16 cellular contexts compared by ENCODE assay signal in the genomic region with DNA sequence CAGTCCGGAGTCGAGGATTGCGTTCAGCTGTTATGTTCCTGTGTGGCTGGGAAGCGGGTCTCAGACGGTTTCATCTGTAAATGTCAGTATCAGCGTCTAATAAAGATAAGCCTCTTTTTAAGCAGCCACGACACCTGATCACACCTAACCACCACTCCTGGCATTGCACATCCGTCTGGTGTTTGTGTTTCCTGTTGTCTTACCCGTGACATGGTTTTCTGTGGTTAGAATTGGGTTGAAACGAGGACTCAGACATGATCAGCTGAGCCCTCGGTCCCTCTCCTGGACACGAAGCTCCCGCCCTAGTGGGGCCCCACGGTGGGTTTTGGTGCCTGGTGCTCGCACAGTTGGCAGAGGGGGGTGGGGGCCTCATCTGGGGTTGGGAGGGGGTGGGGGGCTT. TPM values are rescaled to one million over a fixed set of nuclear protein-coding genes. Genes with fewer than 3 reads are reported as not detected.
DNase-seq lines count a peak whose midpoint lies in the region; ATAC-seq and TF ChIP-seq lines count a peak whose summit lies in the region.
"Had no signal": no experiment of that assay in that cellular context is flagged by ENCODE, and none has a peak within 500 bp of the region (broad histone marks: within the 10 kb centered on the region; RNA-seq: fewer than 3 reads in every experiment).

No MANE protein-coding gene starts in this region.

- peaks cover 14% of the 10 kb centered on the region for H3K4me1 Mint-ChIP-seq in T-helper 17 cell

- H3K9me3 ChIP-seq in T-helper 17 cell (ENCODE audit: control insufficient read depth, low read length, poor library complexity, severe bottlenecking) (no peaks in the 10 kb centered on the region), thymus (ENCODE audit: control insufficient read depth) (no peaks in the 10 kb centered on the region), left ventricle myocardium inferior (replicated peaks) (no peaks in the 10 kb centered on the region)
- H3K9me3 ChIP-seq: Peyer's patch had no signal

- H3K4me1 ChIP-seq in thymus (ENCODE audit: control insufficient read depth, insufficient read depth, low read length) (peaks cover 7% of the 10 kb centered on the region), left ventricle myocardium inferior (no peaks in the 10 kb centered on the region)
- H3K4me1 ChIP-seq: Peyer's patch had no signal

- no peaks in the 10 kb centered on the region for H3K36me3 ChIP-seq in thymus (ENCODE audit: control insufficient read depth, insufficient read depth)
- H3K36me3 ChIP-seq in left ventricle myocardium inferior = no peaks in the 10 kb centered on the region
- H3K36me3 ChIP-seq: Peyer's patch had no signal

- H3K27ac ChIP-seq in thymus (ENCODE audit: low read depth) (peak overlapping the region; percentile 65), left ventricle myocardium inferior (replicated peaks) (no peak overlapping the region)
- H3K27ac ChIP-seq: coronary artery had no signal

- peak overlapping the region; percentile 95 for H3K27ac Mint-ChIP-seq in T-helper 17 cell
- no peak overlapping the region for H3K27ac Mint-ChIP-seq in activated naive CD4-positive, alpha-beta T cell treated with anti-CD3 and anti-CD28 coated beads, Interleukin-2, amount 50 U/mL, for 72 hours

- no peak for TF ChIP-seq CTCF in left ventricle myocardium inferior (IDR thresholded peaks at IDR 0.05; ENCODE audit: borderline replicate concordance)

- peak; percentile 34 for DNase-seq in stimulated activated CD4-positive, alpha-beta T cell treated with anti-CD3 and anti-CD28 coated beads, Interleukin-4, amount 100 ng/mL, for 24 hours
- no peak for DNase-seq in stimulated activated CD4-positive, alpha-beta T cell treated with anti-CD3 and anti-CD28 coated beads, Interleukin-2, amount 100 ng/mL, for 24 hours
- DNase-seq in T-helper 17 cell = peak; percentile 21 to 47 (median 34)
- no peak for DNase-seq in activated naive CD4-positive, alpha-beta T cell treated with anti-CD3 and anti-CD28 coated beads, Interleukin-2, amount 50 U/mL, for 72 hours (ENCODE audit: low spot score in 2 of 2)
- DNase-seq in NCI-H2107 treated with DMSO at 0.1 percent for 48 hours (lab: John Stamatoyannopoulos, UW; ENCODE audit: unreplicated experiment) = no peak
- DNase-seq in left ventricle myocardium inferior = no peak
- DNase-seq: aorta, DMS79, NCI-H2029 treated with DMSO at 0.1 percent for 48 hours, NCI-H526 treated with DMSO at 0.1 percent for 48 hours had no signal

- peak overlapping the region; percentile 82 for H3K4me3 Mint-ChIP-seq in T-helper 17 cell

- no peaks in the 10 kb centered on the region for H3K36me3 Mint-ChIP-seq in T-helper 17 cell (ENCODE audit: low read depth)
- no peaks in the 10 kb centered on the region for H3K36me3 Mint-ChIP-seq in activated naive CD4-positive, alpha-beta T cell treated with anti-CD3 and anti-CD28 coated beads, Interleukin-2, amount 50 U/mL, for 72 hours

- H3K9me3 Mint-ChIP-seq in activated naive CD4-positive, alpha-beta T cell treated with anti-CD3 and anti-CD28 coated beads, Interleukin-2, amount 50 U/mL, for 72 hours = no peaks in the 10 kb centered on the region

- H3K4me3 ChIP-seq in thymus (ENCODE audit: low read length) (peak overlapping the region; percentile 36), left ventricle myocardium inferior (no peak overlapping the region)
- H3K4me3 ChIP-seq: coronary artery, Peyer's patch had no signal

- H3K27me3 ChIP-seq in thymus (ENCODE audit: control insufficient read depth, insufficient read depth) (no peaks in the 10 kb centered on the region), left ventricle myocardium inferior (ENCODE audit: low read depth) (no peaks in the 10 kb centered on the region)
- H3K27me3 ChIP-seq: Peyer's patch had no signal

- intact Hi-C loops in left ventricle myocardium inferior (cut with micrococcal nuclease) = no loop called here

- peak; percentile 97 for ATAC-seq in T-helper 17 cell
- peak; percentile 43 to 48 for ATAC-seq in activated naive CD4-positive, alpha-beta T cell treated with anti-CD3 and anti-CD28 coated beads, Interleukin-2, amount 50 U/mL, for 72 hours
- ATAC-seq in HG02981 (IDR thresholded peaks at IDR 0.05; ENCODE audit: unreplicated experiment) = no peak

- WGBS in thymus = 7% methylated on average over 15 of the region's 15 CpGs

- H3K27me3 Mint-ChIP-seq in T-helper 17 cell = no peaks in the 10 kb centered on the region

RNA-seq across cellular contexts. Expression of gene CPNE7, which starts 18.3 kb away (rescaled TPM):
- 1 to 10 TPM; 4.7 to 8.2 TPM for total RNA-seq in T-helper 17 cell
- total RNA-seq in activated naive CD4-positive, alpha-beta T cell treated with anti-CD3 and anti-CD28 coated beads, Interleukin-2, amount 50 U/mL, for 72 hours = 10 to 100 TPM in 1 of 2 donors, 1 to 10 TPM in 1; 2.8 to 28.2 TPM
- polyA plus RNA-seq in thymus = 9.6 TPM
- total RNA-seq in left ventricle myocardium inferior = not detected
- total RNA-seq: skeletal muscle tissue had no signal

RNA-seq across cellular contexts. Expression of gene DPEP1, which starts 19.6 kb away (rescaled TPM):
- not detected for total RNA-seq in T-helper 17 cell
- not detected for total RNA-seq in activated naive CD4-positive, alpha-beta T cell treated with anti-CD3 and anti-CD28 coated beads, Interleukin-2, amount 50 U/mL, for 72 hours
- polyA plus RNA-seq in thymus = 2.9 TPM
- not detected for total RNA-seq in left ventricle myocardium inferior
- total RNA-seq: aorta, skeletal muscle tissue had no signal
- polyA plus RNA-seq: BJ had no signal

RNA-seq across cellular contexts. Expression of gene RPL13, which starts 33.4 kb away (rescaled TPM):
- total RNA-seq in T-helper 17 cell (1,000 to 10,000 TPM; 4,192 to 4,476 TPM), left ventricle myocardium inferior (1,030 TPM)
- total RNA-seq in activated naive CD4-positive, alpha-beta T cell treated with anti-CD3 and anti-CD28 coated beads, Interleukin-2, amount 50 U/mL, for 72 hours = 1,000 to 10,000 TPM; 2,832 to 2,975 TPM
- polyA plus RNA-seq in thymus = 5,597 TPM

Comparison
In these comparisons a context has a peak if more than half of its experiments do, and no peak if none do; other contexts are left out.
1. DNase-seq: peak in stimulated activated CD4-positive, alpha-beta T cell treated with anti-CD3 and anti-CD28 coated beads, Interleukin-4, amount 100 ng/mL, for 24 hours (single experiment) and T-helper 17 cell (3 of 3); none in stimulated activated CD4-positive, alpha-beta T cell treated with anti-CD3 and anti-CD28 coated beads, Interleukin-2, amount 100 ng/mL, for 24 hours (0 of 2), activated naive CD4-positive, alpha-beta T cell treated with anti-CD3 and anti-CD28 coated beads, Interleukin-2, amount 50 U/mL, for 72 hours (0 of 2), NCI-H2107 treated with DMSO at 0.1 percent for 48 hours (single experiment) and left ventricle myocardium inferior (single experiment).